In genomic region chr19:1233361-1233667, GRCh38 we compare ENCODE assay signal across 1 cellular context.
TF ChIP-seq lines count a peak whose summit lies in the region.

No MANE protein-coding gene starts in this region.

TF ChIP-seq in IMR-90, 13 proteins besides CTCF, POLR2A, EP300 and RAD21:
- no peak for TF ChIP-seq RCOR1 (IDR thresholded peaks at IDR 0.05; ENCODE audit: insufficient replicate concordance, low read length)
- TF ChIP-seq MAZ (IDR thresholded peaks at IDR 0.05; ENCODE audit: borderline replicate concordance, low read depth, low read length) = no peak
- TF ChIP-seq, protein P1, sequence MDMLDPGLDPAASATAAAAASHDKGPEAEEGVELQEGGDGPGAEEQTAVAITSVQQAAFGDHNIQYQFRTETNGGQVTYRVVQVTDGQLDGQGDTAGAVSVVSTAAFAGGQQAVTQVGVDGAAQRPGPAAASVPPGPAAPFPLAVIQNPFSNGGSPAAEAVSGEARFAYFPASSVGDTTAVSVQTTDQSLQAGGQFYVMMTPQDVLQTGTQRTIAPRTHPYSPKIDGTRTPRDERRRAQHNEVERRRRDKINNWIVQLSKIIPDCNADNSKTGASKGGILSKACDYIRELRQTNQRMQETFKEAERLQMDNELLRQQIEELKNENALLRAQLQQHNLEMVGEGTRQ (IDR thresholded peaks at IDR 0.05; ENCODE audit: low read depth, low read length) = no peak
- no peak for TF ChIP-seq RFX5 (IDR thresholded peaks at IDR 0.05; ENCODE audit: low read depth, low read length)
- no peak for TF ChIP-seq BHLHE40 (IDR thresholded peaks at IDR 0.05; ENCODE audit: low read depth, low read length)
- no peak for TF ChIP-seq CEBPB (IDR thresholded peaks at IDR 0.05; ENCODE audit: low read depth, low read length)
- no peak for TF ChIP-seq MXI1 (IDR thresholded peaks at IDR 0.05; ENCODE audit: borderline replicate concordance, low read depth, low read length)
- TF ChIP-seq ELK1 (IDR thresholded peaks at IDR 0.05; ENCODE audit: borderline replicate concordance, low read depth, low read length) = no peak
- TF ChIP-seq SMC3 (IDR thresholded peaks at IDR 0.05; ENCODE audit: low read depth, low read length) = no peak
- TF ChIP-seq FOS (IDR thresholded peaks at IDR 0.05; ENCODE audit: low read depth, low read length) = no peak
- no peak for TF ChIP-seq MAFK (IDR thresholded peaks at IDR 0.05; ENCODE audit: low read depth, low read length)
- TF ChIP-seq NFE2L2 (IDR thresholded peaks at IDR 0.05; ENCODE audit: low read depth, low read length) = no peak
- TF ChIP-seq CHD1 (IDR thresholded peaks at IDR 0.05; ENCODE audit: low read depth, low read length) = no peak
